In genomic region chr11:17415523-17416104, GRCh38 we compare ENCODE assay signal across 18 cellular contexts. TPM values are rescaled to one million over a fixed set of nuclear protein-coding genes. Genes with fewer than 3 reads are reported as not detected.
DNase-seq lines count a peak whose midpoint lies in the region; ATAC-seq and TF ChIP-seq lines count a peak whose summit lies in the region.
"Had no signal": no experiment of that assay in that cellular context is flagged by ENCODE, and none has a peak within 500 bp of the region (broad histone marks: within the 10 kb centered on the region; RNA-seq: fewer than 3 reads in every experiment).

No MANE protein-coding gene starts in this region.

- no peaks in the 10 kb centered on the region for H3K9me3 Mint-ChIP-seq in activated CD8-positive, alpha-beta T cell treated with anti-CD3 and anti-CD28 coated beads, Interleukin-2, amount 10 ng/mL, durations not matched to agents 7 days and 5 days (ENCODE audit: insufficient read depth)
- H3K9me3 Mint-ChIP-seq in activated CD8-positive, alpha-beta T cell treated with anti-CD3 and anti-CD28 coated beads for 36 hours: no peaks in the 10 kb centered on the region
- H3K9me3 Mint-ChIP-seq: CD8-positive, alpha-beta T cell had no signal

- DNase-seq in activated CD8-positive, alpha-beta T cell treated with anti-CD3 and anti-CD28 coated beads, Interleukin-2, amount 10 ng/mL, durations not matched to agents 7 days and 5 days: no peak
- no peak for DNase-seq in activated CD8-positive, alpha-beta T cell treated with anti-CD3 and anti-CD28 coated beads for 36 hours
- DNase-seq in SW480 (ENCODE audit: low spot score) (peak; percentile 28), right cardiac atrium (no peak), NCI-H69 (lab: John Stamatoyannopoulos, UW) (no peak), Karpas-422 (no peak)
- DNase-seq in activated naive CD4-positive, alpha-beta T cell treated with Interleukin-2 at 50 U/mL for 16 hours: no peak
- DNase-seq: CD8-positive, alpha-beta T cell; GOT3; NCI-H1417 treated with DMSO at 0.1 percent for 48 hours; NCI-H2029; NCI-H510A; SIG-M5 had no signal

- CTCF ChIA-PET in activated CD8-positive, alpha-beta T cell treated with anti-CD3 and anti-CD28 coated beads, Interleukin-2, amount 10 ng/mL, durations not matched to agents 7 days and 5 days (lab: Charles Lee): interaction anchor here (1.3 kb wide), 1 partner anchor 13 kb away, joined by 4 read pairs; no protein-coding TSS in a partner anchor
- CTCF ChIA-PET in activated CD8-positive, alpha-beta T cell treated with anti-CD3 and anti-CD28 coated beads for 36 hours (lab: Charles Lee): no interaction called here

- H3K36me3 Mint-ChIP-seq in activated CD8-positive, alpha-beta T cell treated with anti-CD3 and anti-CD28 coated beads, Interleukin-2, amount 10 ng/mL, durations not matched to agents 7 days and 5 days (ENCODE audit: low read depth): no peaks in the 10 kb centered on the region
- no peaks in the 10 kb centered on the region for H3K36me3 Mint-ChIP-seq in activated CD8-positive, alpha-beta T cell treated with anti-CD3 and anti-CD28 coated beads for 36 hours (ENCODE audit: low read depth)
- H3K36me3 Mint-ChIP-seq: CD8-positive, alpha-beta T cell had no signal

- H3K27me3 ChIP-seq in right cardiac atrium (ENCODE audit: control insufficient read depth, insufficient read depth) (no peaks in the 10 kb centered on the region), skeletal muscle tissue (ENCODE audit: control insufficient read depth in 3 of 3, insufficient read depth in 3 of 3, low read length in 3 of 3) (no peaks in the 10 kb centered on the region), Karpas-422 (ENCODE audit: low read length) (no peaks in the 10 kb centered on the region)
- H3K27me3 ChIP-seq: BLaER1, Peyer's patch had no signal

- H3K9ac ChIP-seq in skeletal muscle tissue (ENCODE audit: low read depth in 1 of 3, low read length in 3 of 3) (peak overlapping the region in 2 of 3 donors; percentile 64 to 71), Karpas-422 (ENCODE audit: low read length) (no peak overlapping the region)
- H3K9ac ChIP-seq: BLaER1 had no signal

- peak; percentile 12 for ATAC-seq in activated CD8-positive, alpha-beta T cell treated with anti-CD3 and anti-CD28 coated beads, Interleukin-2, amount 10 ng/mL, durations not matched to agents 7 days and 5 days
- no peak for ATAC-seq in activated CD8-positive, alpha-beta T cell treated with anti-CD3 and anti-CD28 coated beads for 36 hours
- peak; percentile 60 to 69 for ATAC-seq in right cardiac atrium
- ATAC-seq: CD8-positive, alpha-beta T cell; K562 had no signal

- no peak overlapping the region for H2AFZ ChIP-seq in Karpas-422 (ENCODE audit: low read length)

- H3K9me3 ChIP-seq in right cardiac atrium (ENCODE audit: control insufficient read depth, low read length) (no peaks in the 10 kb centered on the region), skeletal muscle tissue (ENCODE audit: control insufficient read depth in 3 of 3, low read length in 3 of 3) (no peaks in the 10 kb centered on the region), Karpas-422 (ENCODE audit: low read length) (no peaks in the 10 kb centered on the region)
- H3K9me3 ChIP-seq: BLaER1, Peyer's patch had no signal

- H3K4me1 ChIP-seq in right cardiac atrium (ENCODE audit: control insufficient read depth, insufficient read depth, low read length) (no peaks in the 10 kb centered on the region), skeletal muscle tissue (ENCODE audit: control insufficient read depth in 3 of 3, insufficient read depth in 3 of 3, low read length in 3 of 3) (peaks cover 19 to 39% (median 34%) of the 10 kb centered on the region in 3 donors), Karpas-422 (ENCODE audit: low read length) (peaks cover 5% of the 10 kb centered on the region)
- H3K4me1 ChIP-seq: Peyer's patch had no signal

- no peaks in the 10 kb centered on the region for H4K20me1 ChIP-seq in Karpas-422 (ENCODE audit: insufficient read depth, low read depth, low read length)
- H4K20me1 ChIP-seq: BLaER1 had no signal

- H3K79me2 ChIP-seq in Karpas-422 (ENCODE audit: low read length): no peaks in the 10 kb centered on the region

- 61% methylated on average over 6 of the region's 6 CpGs for WGBS in right cardiac atrium

- no peak overlapping the region for H3K27ac ChIP-seq in right cardiac atrium (ENCODE audit: low read length)
- peak overlapping the region; percentile 97 for H3K27ac ChIP-seq in skeletal muscle tissue (ENCODE audit: low read depth, low read length)
- no peak overlapping the region for H3K27ac ChIP-seq in Karpas-422 (ENCODE audit: low read length)
- H3K27ac ChIP-seq: BLaER1, Peyer's patch had no signal

- intact Hi-C loops in activated CD8-positive, alpha-beta T cell treated with anti-CD3 and anti-CD28 coated beads for 36 hours (cut with micrococcal nuclease): no loop called here
- intact Hi-C loops in right cardiac atrium (cut with DNase I): no loop called here

- no peak overlapping the region for H3K4me3 Mint-ChIP-seq in activated CD8-positive, alpha-beta T cell treated with anti-CD3 and anti-CD28 coated beads, Interleukin-2, amount 10 ng/mL, durations not matched to agents 7 days and 5 days
- H3K4me3 Mint-ChIP-seq in activated CD8-positive, alpha-beta T cell treated with anti-CD3 and anti-CD28 coated beads for 36 hours: no peak overlapping the region
- H3K4me3 Mint-ChIP-seq: CD8-positive, alpha-beta T cell had no signal

- no peak overlapping the region for H3K4me3 ChIP-seq in right cardiac atrium (ENCODE audit: low read length)
- H3K4me3 ChIP-seq in skeletal muscle tissue (ENCODE audit: low read length in 3 of 3): no peak overlapping the region
- H3K4me3 ChIP-seq in Karpas-422 (ENCODE audit: low read length): no peak overlapping the region
- H3K4me3 ChIP-seq: BLaER1, K562, Peyer's patch had no signal

- peaks cover 38% of the 10 kb centered on the region for H3K27me3 Mint-ChIP-seq in activated CD8-positive, alpha-beta T cell treated with anti-CD3 and anti-CD28 coated beads, Interleukin-2, amount 10 ng/mL, durations not matched to agents 7 days and 5 days (ENCODE audit: low read depth)
- H3K27me3 Mint-ChIP-seq in activated CD8-positive, alpha-beta T cell treated with anti-CD3 and anti-CD28 coated beads for 36 hours: peaks cover 30% of the 10 kb centered on the region

- POLR2A ChIA-PET in activated CD8-positive, alpha-beta T cell treated with anti-CD3 and anti-CD28 coated beads, Interleukin-2, amount 10 ng/mL, durations not matched to agents 7 days and 5 days (lab: Charles Lee): no interaction called here
- POLR2A ChIA-PET in activated CD8-positive, alpha-beta T cell treated with anti-CD3 and anti-CD28 coated beads for 36 hours (lab: Charles Lee): no interaction called here

- no peak for TF ChIP-seq CTCF in activated CD8-positive, alpha-beta T cell treated with anti-CD3 and anti-CD28 coated beads for 36 hours (IDR thresholded peaks at IDR 0.05)

- H3K4me1 Mint-ChIP-seq in activated CD8-positive, alpha-beta T cell treated with anti-CD3 and anti-CD28 coated beads, Interleukin-2, amount 10 ng/mL, durations not matched to agents 7 days and 5 days (ENCODE audit: low read depth): peaks cover 53% of the 10 kb centered on the region
- peaks cover 9% of the 10 kb centered on the region for H3K4me1 Mint-ChIP-seq in activated CD8-positive, alpha-beta T cell treated with anti-CD3 and anti-CD28 coated beads for 36 hours (ENCODE audit: low read depth)

- H3K36me3 ChIP-seq in skeletal muscle tissue (ENCODE audit: control insufficient read depth in 3 of 3, insufficient read depth in 3 of 3, low read length in 3 of 3) (no peaks in the 10 kb centered on the region), Karpas-422 (ENCODE audit: insufficient read depth, low read length) (no peaks in the 10 kb centered on the region)
- H3K36me3 ChIP-seq: BLaER1, Peyer's patch had no signal

- no peak overlapping the region for H3K4me2 ChIP-seq in Karpas-422 (ENCODE audit: low read depth, low read length, poor library complexity, severe bottlenecking)

- no peaks in the 10 kb centered on the region for H3K9me2 ChIP-seq in Karpas-422 (replicated peaks; ENCODE audit: insufficient read depth, low read length)

- H3K27ac Mint-ChIP-seq in activated CD8-positive, alpha-beta T cell treated with anti-CD3 and anti-CD28 coated beads, Interleukin-2, amount 10 ng/mL, durations not matched to agents 7 days and 5 days: peak overlapping the region; percentile 4
- H3K27ac Mint-ChIP-seq in activated CD8-positive, alpha-beta T cell treated with anti-CD3 and anti-CD28 coated beads for 36 hours: no peak overlapping the region
- H3K27ac Mint-ChIP-seq: CD8-positive, alpha-beta T cell had no signal

RNA-seq across cellular contexts. Expression of gene KCNJ11, which starts 27.2 kb away (rescaled TPM):
- 1 to 10 TPM; 4.2 to 5.7 TPM for total RNA-seq in activated CD8-positive, alpha-beta T cell treated with anti-CD3 and anti-CD28 coated beads, Interleukin-2, amount 10 ng/mL, durations not matched to agents 7 days and 5 days
- total RNA-seq in activated CD8-positive, alpha-beta T cell treated with anti-CD3 and anti-CD28 coated beads for 36 hours: 1 to 10 TPM; 1.2 to 2.4 TPM
- total RNA-seq in right cardiac atrium (10 to 100 TPM in 3 of 4 donors, 1 to 10 TPM in 1; 9.2 to 33.1 (median 25.2) TPM), skeletal muscle tissue (28.2 TPM)
- 18.6 TPM for polyA plus RNA-seq in right cardiac atrium
- total RNA-seq in Karpas-422 (2014; rRNA removed; shearing (Covaris generic); ENCODE audit: low replicate concordance): 0.26 and 0.58 TPM in 2 replicates
- total RNA-seq: Daoy had no signal
